In the genomic region with DNA sequence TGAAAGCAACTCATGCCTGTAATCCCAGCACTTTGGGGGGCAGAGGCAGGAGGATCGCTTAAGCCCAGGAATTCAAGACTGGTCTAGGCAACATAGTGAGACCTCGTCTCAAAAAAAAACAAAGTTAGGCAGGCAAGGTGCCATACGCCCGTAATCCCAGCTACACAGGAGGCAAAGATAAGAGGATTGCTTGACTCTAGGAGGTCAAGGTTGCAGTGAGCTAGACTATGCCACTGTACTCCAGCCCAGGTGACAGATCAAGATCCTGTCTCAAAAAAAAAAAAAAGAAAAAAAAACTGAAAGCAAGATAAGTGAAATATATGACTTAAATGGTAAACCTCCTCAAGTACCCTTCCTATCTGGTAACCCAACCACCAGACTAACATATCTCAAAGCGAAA, we compare ENCODE assay signal across 22 cellular contexts. TPM values are rescaled to one million over a fixed set of nuclear protein-coding genes. Genes with fewer than 3 reads are reported as not detected.
DNase-seq lines count a peak whose midpoint lies in the region; ATAC-seq and TF ChIP-seq lines count a peak whose summit lies in the region.
"Had no signal": no experiment of that assay in that cellular context is flagged by ENCODE, and none has a peak within 500 bp of the region (broad histone marks: within the 10 kb centered on the region; RNA-seq: fewer than 3 reads in every experiment).

No MANE protein-coding gene starts in this region.

- H3K36me3 ChIP-seq in CD8-positive, alpha-beta T cell (ENCODE audit: insufficient read depth, low read length), result peaks cover 5% of the 10 kb centered on the region
- H3K36me3 ChIP-seq in HEK293 (ENCODE audit: control insufficient read depth in 2 of 2, insufficient read depth in 1 of 2, low read length in 2 of 2), result no peaks in the 10 kb centered on the region; a peak in 1 of 3 replicates
- H3K36me3 ChIP-seq in adrenal gland (replicated peaks in 1 of 2), result no peaks in the 10 kb centered on the region
- H3K36me3 ChIP-seq: prostate gland, thoracic aorta had no signal

- no peak overlapping the region for H3K4me3 Mint-ChIP-seq in CD8-positive, alpha-beta T cell
- no peak overlapping the region for H3K4me3 Mint-ChIP-seq in memory B cell
- H3K4me3 Mint-ChIP-seq: CD14-positive monocyte, neural crest cell had no signal

- no peaks in the 10 kb centered on the region for H3K9me3 Mint-ChIP-seq in CD8-positive, alpha-beta T cell
- H3K9me3 Mint-ChIP-seq in memory B cell, result no peaks in the 10 kb centered on the region
- H3K9me3 Mint-ChIP-seq: neural crest cell had no signal

- no peaks in the 10 kb centered on the region for H3K4me1 ChIP-seq in CD8-positive, alpha-beta T cell (ENCODE audit: insufficient read depth, low read length)
- H3K4me1 ChIP-seq in HEK293 (ENCODE audit: control insufficient read depth, insufficient read depth, low read length), result peaks cover 15% of the 10 kb centered on the region
- peaks cover 6 to 16% of the 10 kb centered on the region in 2 donors for H3K4me1 ChIP-seq in adrenal gland (replicated peaks in 1 of 2)
- H3K4me1 ChIP-seq: prostate gland had no signal

- intact Hi-C loops in CD8-positive, alpha-beta T cell (cut with DNase I, micrococcal nuclease), result no loop called here
- intact Hi-C loops in adrenal gland (cut with DNase I), result no loop called here

- TF ChIP-seq CTCF in CD8-positive, alpha-beta T cell (IDR thresholded peaks at IDR 0.05), result no peak
- TF ChIP-seq CTCF in HEK293 (tag by site-specific recombination; IDR thresholded peaks at IDR 0.05) (no peak), adrenal gland (IDR thresholded peaks at IDR 0.05) (no peak)

- POLR2A ChIA-PET in CD8-positive, alpha-beta T cell (lab: Charles Lee), result interaction anchor here (0.6 to 1.2 kb wide), 3 partner anchors 10 to 117 kb away, joined by 3 to 4 read pairs (median 3); no protein-coding TSS in a partner anchor
- POLR2A ChIA-PET in HEK293 (lab: Yijun Ruan, JAX), result interaction anchor here (0.6 kb wide), 1 partner anchor 10 kb away, joined by 3 read pairs; no protein-coding TSS in a partner anchor

- H3K27ac Mint-ChIP-seq in CD8-positive, alpha-beta T cell, result peak overlapping the region; percentile 6
- peak overlapping the region; percentile 14 for H3K27ac Mint-ChIP-seq in memory B cell

- H3K4me1 Mint-ChIP-seq in CD8-positive, alpha-beta T cell (ENCODE audit: low read depth), result peaks cover 36% of the 10 kb centered on the region
- H3K4me1 Mint-ChIP-seq in memory B cell, result peaks cover 18% of the 10 kb centered on the region
- H3K4me1 Mint-ChIP-seq: neural crest cell had no signal

- ATAC-seq in CD8-positive, alpha-beta T cell, result no peak
- no peak for ATAC-seq in memory B cell (ENCODE audit: low read depth)
- ATAC-seq: PC-3 had no signal

- no peaks in the 10 kb centered on the region for H3K27me3 ChIP-seq in CD8-positive, alpha-beta T cell (ENCODE audit: insufficient read depth, low read length)
- H3K27me3 ChIP-seq in adrenal gland, result no peaks in the 10 kb centered on the region

- H3K9me3 ChIP-seq in CD8-positive, alpha-beta T cell (ENCODE audit: low read length), result no peaks in the 10 kb centered on the region
- H3K9me3 ChIP-seq in HEK293 (ENCODE audit: control insufficient read depth, insufficient read depth, low read depth, low read length) (no peaks in the 10 kb centered on the region), adrenal gland (replicated peaks in 1 of 3) (no peaks in the 10 kb centered on the region)
- H3K9me3 ChIP-seq: prostate gland, thoracic aorta had no signal

- H3K27ac ChIP-seq in CD8-positive, alpha-beta T cell (ENCODE audit: low read depth, low read length), result no peak overlapping the region
- H3K27ac ChIP-seq in HEK293 (ENCODE audit: extremely low read depth, low read depth, low read length) (no peak overlapping the region), adrenal gland (peak overlapping the region in 1 of 5 donors; percentile 27), substantia nigra (ENCODE audit: low read depth, low read length, poor library complexity, severe bottlenecking) (no peak overlapping the region)
- H3K27ac ChIP-seq: prostate gland, thoracic aorta, VCaP had no signal

- H3K36me3 Mint-ChIP-seq in CD8-positive, alpha-beta T cell, result peaks cover 36% of the 10 kb centered on the region
- peaks cover 6% of the 10 kb centered on the region for H3K36me3 Mint-ChIP-seq in memory B cell

- WGBS in adrenal gland, 4 donors, result 45 to 59% (median 57%) methylated on average over 5 of the region's 5 CpGs

- H3K4me3 ChIP-seq in CD8-positive, alpha-beta T cell (ENCODE audit: low read depth, low read length), result no peak overlapping the region
- H3K4me3 ChIP-seq in HEK293 (ENCODE audit: low read depth, low read length) (no peak overlapping the region), adrenal gland (no peak overlapping the region)
- H3K4me3 ChIP-seq: prostate gland, thoracic aorta had no signal

- DNase-seq in CD8-positive, alpha-beta T cell, result no peak
- peak in 5 of 7 donors; percentile 41 to 52 (median 48) for DNase-seq in adrenal gland
- no peak for DNase-seq in memory B cell (ENCODE audit: low spot score in 2 of 2)
- DNase-seq in substantia nigra (lab: John Stamatoyannopoulos, UW), result no peak
- DNase-seq in mucosa of gallbladder (ENCODE audit: low spot score), result no peak
- DNase-seq in NCI-H345 (lab: John Stamatoyannopoulos, UW), result no peak
- DNase-seq: activated CD4-positive, alpha-beta T cell treated with anti-CD3 and anti-CD28 coated beads, Interleukin-2, amount 50 U/mL, for 4 hours; activated CD8-positive, alpha-beta memory T cell treated with anti-CD3 and anti-CD28 coated beads, Interleukin-2, amount 50 U/mL, for 48 hours; aorta; central memory CD4-positive, alpha-beta T cell; glutamatergic neuron; H7; midbrain; MV-4-11; NCI-H1694 treated with DMSO at 0.1 percent for 48 hours; PC-3 had no signal

- H3K27me3 Mint-ChIP-seq in CD8-positive, alpha-beta T cell (ENCODE audit: low read depth), result no peaks in the 10 kb centered on the region
- no peaks in the 10 kb centered on the region for H3K27me3 Mint-ChIP-seq in memory B cell

- TF ChIP-seq POLR2A in adrenal gland (IDR thresholded peaks at IDR 0.05), result no peak

- CTCF ChIA-PET in CD8-positive, alpha-beta T cell (lab: Charles Lee), result interaction anchor here (1.2 kb wide), 1 partner anchor 15 kb away, joined by 4 read pairs; no protein-coding TSS in a partner anchor
- CTCF ChIA-PET in HEK293 (lab: Yijun Ruan, JAX), result interaction anchor here (0.6 to 0.8 kb wide), 2 partner anchors 15 to 70 kb away, joined by 3 to 4 read pairs; no protein-coding TSS in a partner anchor

TF ChIP-seq in HEK293, 187 proteins besides CTCF, POLR2A, EP300 and RAD21 (continues in another document):
- TF ChIP-seq, protein P1, sequence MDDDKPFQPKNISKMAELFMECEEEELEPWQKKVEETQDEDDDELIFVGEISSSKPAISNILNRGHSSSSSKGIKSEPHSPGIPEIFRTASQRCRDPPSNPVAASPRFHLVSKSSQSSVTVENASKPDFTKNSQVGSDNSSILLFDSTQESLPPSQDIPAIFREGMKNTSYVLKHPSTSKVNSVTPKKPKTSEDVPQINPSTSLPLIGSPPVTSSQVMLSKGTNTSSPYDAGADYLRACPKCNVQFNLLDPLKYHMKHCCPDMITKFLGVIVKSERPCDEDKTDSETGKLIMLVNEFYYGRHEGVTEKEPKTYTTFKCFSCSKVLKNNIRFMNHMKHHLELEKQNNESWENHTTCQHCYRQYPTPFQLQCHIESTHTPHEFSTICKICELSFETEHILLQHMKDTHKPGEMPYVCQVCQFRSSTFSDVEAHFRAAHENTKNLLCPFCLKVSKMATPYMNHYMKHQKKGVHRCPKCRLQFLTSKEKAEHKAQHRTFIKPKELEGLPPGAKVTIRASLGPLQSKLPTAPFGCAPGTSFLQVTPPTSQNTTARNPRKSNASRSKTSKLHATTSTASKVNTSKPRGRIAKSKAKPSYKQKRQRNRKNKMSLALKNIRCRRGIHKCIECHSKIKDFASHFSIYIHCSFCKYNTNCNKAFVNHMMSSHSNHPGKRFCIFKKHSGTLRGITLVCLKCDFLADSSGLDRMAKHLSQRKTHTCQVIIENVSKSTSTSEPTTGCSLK (tag by site-specific recombination; IDR thresholded peaks at IDR 0.05), result no peak
- no peak for TF ChIP-seq ZNF132 (tag by site-specific recombination; IDR thresholded peaks at IDR 0.05; ENCODE audit: borderline replicate concordance)
- no peak for TF ChIP-seq ZSCAN30 (tag by site-specific recombination; IDR thresholded peaks at IDR 0.05)
- TF ChIP-seq ZNF571 (tag by site-specific recombination; IDR thresholded peaks at IDR 0.05), result no peak
- no peak for TF ChIP-seq ZNF114 (tag by site-specific recombination; IDR thresholded peaks at IDR 0.05)
- 0 out of 2 replicates have a peak, but pooled peaks have one; percentile 13 for TF ChIP-seq ZBTB8A (tag by site-specific recombination; IDR thresholded peaks at IDR 0.05)
- TF ChIP-seq ZNF600 (tag by site-specific recombination; IDR thresholded peaks at IDR 0.05), result no peak
- TF ChIP-seq ZNF292 (tag by site-specific recombination; IDR thresholded peaks at IDR 0.05; ENCODE audit: borderline replicate concordance, low read depth), result no peak
- no peak for TF ChIP-seq GLI2 (tag by site-specific recombination; IDR thresholded peaks at IDR 0.05; ENCODE audit: borderline replicate concordance, low read depth)

RNA-seq across cellular contexts. Expression of gene USP34, which starts 59.8 kb away (rescaled TPM):
- total RNA-seq in CD8-positive, alpha-beta T cell, result 100 to 1,000 TPM in 1 of 2 experiments, 10 to 100 TPM in 1; 99.6 to 103 TPM
- 100 to 1,000 TPM in 4 of 8 donors, 10 to 100 TPM in 4; 80.0 to 163 (median 99.2) TPM for total RNA-seq in adrenal gland
- polyA plus RNA-seq in adrenal gland, result 100 to 1,000 TPM in 1 of 3 donors, 10 to 100 TPM in 2; 78.1 to 109 (median 85.5) TPM
- 88.2 TPM for total RNA-seq in mucosa of gallbladder

Comparison
In these comparisons a context has a peak if more than half of its experiments do, and no peak if none do; other contexts are left out.
1. DNase-seq: peak in adrenal gland (5 of 7); none in CD8-positive, alpha-beta T cell (0 of 7), memory B cell (0 of 2), substantia nigra (0 of 49), mucosa of gallbladder (single experiment) and NCI-H345 (single experiment).